Comparison of ENCODE assay signal across 9 cellular contexts in the genomic region with DNA sequence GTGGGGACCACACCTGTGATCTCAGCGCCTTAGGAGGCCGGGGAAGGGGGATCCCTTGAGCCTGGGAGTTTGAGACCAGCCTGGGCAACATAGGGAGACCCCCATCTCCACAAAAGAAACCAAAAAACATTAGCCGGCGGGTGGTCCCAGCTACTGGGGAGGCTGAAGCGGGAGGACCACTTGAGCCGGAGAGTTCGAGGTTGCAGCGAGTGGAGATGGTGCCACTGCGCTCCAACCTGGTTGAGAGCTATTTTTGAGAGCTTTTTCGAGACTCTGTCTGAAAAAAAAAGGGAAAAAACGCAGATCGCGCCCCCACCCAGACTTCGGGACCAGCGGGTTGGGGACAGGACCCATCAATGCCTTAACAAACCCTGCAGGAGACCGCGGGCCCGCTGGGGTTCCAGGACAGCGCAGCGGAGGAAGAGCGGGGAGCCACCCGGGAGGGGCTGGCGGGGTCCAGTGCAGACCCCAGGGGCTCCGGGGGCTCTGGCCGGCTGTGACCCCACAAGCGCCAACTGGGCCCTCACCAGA.
DNase-seq lines count a peak whose midpoint lies in the region; ATAC-seq and TF ChIP-seq lines count a peak whose summit lies in the region.
"Had no signal": no experiment of that assay in that cellular context is flagged by ENCODE, and none has a peak within 500 bp of the region (broad histone marks: within the 10 kb centered on the region; RNA-seq: fewer than 3 reads in every experiment).

No MANE protein-coding gene starts in this region.

- TF ChIP-seq CTCF in tibial artery (IDR thresholded peaks at IDR 0.05) = no peak

- H3K4me1 Mint-ChIP-seq in activated naive CD4-positive, alpha-beta T cell treated with anti-CD3 and anti-CD28 coated beads, Interleukin-2, amount 50 U/mL, for 24 hours = peaks cover 13% of the 10 kb centered on the region
- peaks cover 14% of the 10 kb centered on the region for H3K4me1 Mint-ChIP-seq in activated naive CD8-positive, alpha-beta T cell treated with anti-CD3 and anti-CD28 coated beads, Interleukin-2, amount 50 U/mL, for 24 hours
- H3K4me1 Mint-ChIP-seq in memory B cell = peaks cover 6% of the 10 kb centered on the region

- intact Hi-C loops in tibial artery (cut with DNase I; ENCODE audit: low total_unique reads) = no loop called here
- intact Hi-C loops in head of caudate nucleus (cut with DNase I) = no loop called here

- H3K36me3 ChIP-seq in tibial artery = peaks cover 0 to 3% (median 0%) of the 10 kb centered on the region in 3 donors

- H3K27ac ChIP-seq in tibial artery = no peak overlapping the region

- H3K27me3 Mint-ChIP-seq in activated naive CD4-positive, alpha-beta T cell treated with anti-CD3 and anti-CD28 coated beads, Interleukin-2, amount 50 U/mL, for 24 hours = peaks cover 11% of the 10 kb centered on the region
- peaks cover 23% of the 10 kb centered on the region for H3K27me3 Mint-ChIP-seq in activated naive CD8-positive, alpha-beta T cell treated with anti-CD3 and anti-CD28 coated beads, Interleukin-2, amount 50 U/mL, for 24 hours
- no peaks in the 10 kb centered on the region for H3K27me3 Mint-ChIP-seq in memory B cell

- peaks cover 0 to 9% (median 8%) of the 10 kb centered on the region in 3 donors for H3K9me3 ChIP-seq in tibial artery

- no peak for ATAC-seq in activated naive CD8-positive, alpha-beta T cell treated with anti-CD3 and anti-CD28 coated beads, Interleukin-2, amount 50 U/mL, for 24 hours
- ATAC-seq in memory B cell (ENCODE audit: low read depth) (no peak), HG02798 (IDR thresholded peaks at IDR 0.05; ENCODE audit: poor library complexity, unreplicated experiment) (no peak), GM19395 (IDR thresholded peaks at IDR 0.05; ENCODE audit: unreplicated experiment) (no peak)

- peaks cover 0 to 38% (median 30%) of the 10 kb centered on the region in 4 donors for H3K4me1 ChIP-seq in tibial artery

- H3K9me3 Mint-ChIP-seq in activated naive CD4-positive, alpha-beta T cell treated with anti-CD3 and anti-CD28 coated beads, Interleukin-2, amount 50 U/mL, for 24 hours = no peaks in the 10 kb centered on the region
- no peaks in the 10 kb centered on the region for H3K9me3 Mint-ChIP-seq in activated naive CD8-positive, alpha-beta T cell treated with anti-CD3 and anti-CD28 coated beads, Interleukin-2, amount 50 U/mL, for 24 hours
- H3K9me3 Mint-ChIP-seq in memory B cell = no peaks in the 10 kb centered on the region

- peak overlapping the region; percentile 78 for H3K4me3 Mint-ChIP-seq in activated naive CD4-positive, alpha-beta T cell treated with anti-CD3 and anti-CD28 coated beads, Interleukin-2, amount 50 U/mL, for 24 hours
- peak overlapping the region; percentile 53 for H3K4me3 Mint-ChIP-seq in activated naive CD8-positive, alpha-beta T cell treated with anti-CD3 and anti-CD28 coated beads, Interleukin-2, amount 50 U/mL, for 24 hours
- peak overlapping the region; percentile 84 for H3K4me3 Mint-ChIP-seq in memory B cell

- no peaks in the 10 kb centered on the region for H3K36me3 Mint-ChIP-seq in activated naive CD4-positive, alpha-beta T cell treated with anti-CD3 and anti-CD28 coated beads, Interleukin-2, amount 50 U/mL, for 24 hours
- no peaks in the 10 kb centered on the region for H3K36me3 Mint-ChIP-seq in activated naive CD8-positive, alpha-beta T cell treated with anti-CD3 and anti-CD28 coated beads, Interleukin-2, amount 50 U/mL, for 24 hours (ENCODE audit: low read depth)
- no peaks in the 10 kb centered on the region for H3K36me3 Mint-ChIP-seq in memory B cell

- no peak overlapping the region for H3K27ac Mint-ChIP-seq in activated naive CD4-positive, alpha-beta T cell treated with anti-CD3 and anti-CD28 coated beads, Interleukin-2, amount 50 U/mL, for 24 hours
- H3K27ac Mint-ChIP-seq in activated naive CD8-positive, alpha-beta T cell treated with anti-CD3 and anti-CD28 coated beads, Interleukin-2, amount 50 U/mL, for 24 hours = no peak overlapping the region
- H3K27ac Mint-ChIP-seq in memory B cell = peak overlapping the region; percentile 97

- peaks cover 13 to 80% of the 10 kb centered on the region in 2 donors for H3K27me3 ChIP-seq in tibial artery

- H3K4me3 ChIP-seq in tibial artery = peak overlapping the region; percentile 24 to 35

- DNase-seq in activated naive CD4-positive, alpha-beta T cell treated with anti-CD3 and anti-CD28 coated beads, Interleukin-2, amount 50 U/mL, for 16 hours = no peak
- no peak for DNase-seq in activated naive CD8-positive, alpha-beta T cell treated with anti-CD3 and anti-CD28 coated beads, Interleukin-2, amount 50 U/mL, for 24 hours
- DNase-seq in memory B cell (ENCODE audit: low spot score in 2 of 2) = no peak
- no peak for DNase-seq in tibial artery
- DNase-seq in head of caudate nucleus = no peak
- DNase-seq: NCI-H1092 had no signal
